14 cellular contexts compared by ENCODE assay signal in genomic region chr3:53181024-53181371, GRCh38. TPM values are rescaled to one million over a fixed set of nuclear protein-coding genes. Genes with fewer than 3 reads are reported as not detected.
DNase-seq lines count a peak whose midpoint lies in the region; ATAC-seq and TF ChIP-seq lines count a peak whose summit lies in the region.
"Had no signal": no experiment of that assay in that cellular context is flagged by ENCODE, and none has a peak within 500 bp of the region (broad histone marks: within the 10 kb centered on the region; RNA-seq: fewer than 3 reads in every experiment).

No MANE protein-coding gene starts in this region.

- H3K4me1 ChIP-seq in transverse colon (no peaks in the 10 kb centered on the region), left ventricle myocardium inferior (no peaks in the 10 kb centered on the region)
- H3K4me1 ChIP-seq: colonic mucosa had no signal

- H3K27me3 ChIP-seq in transverse colon (no peaks in the 10 kb centered on the region), left ventricle myocardium inferior (ENCODE audit: low read depth) (no peaks in the 10 kb centered on the region)
- H3K27me3 ChIP-seq: colonic mucosa had no signal

- peak overlapping the region in 1 of 4 donors; percentile 46 for H3K27ac ChIP-seq in transverse colon
- H3K27ac ChIP-seq in left ventricle myocardium inferior (replicated peaks): no peak overlapping the region
- H3K27ac ChIP-seq: colonic mucosa, thoracic aorta had no signal

- TF ChIP-seq CTCF in CD14-positive monocyte (IDR thresholded peaks at IDR 0.05) (no peak), transverse colon (IDR thresholded peaks at IDR 0.05) (no peak), left ventricle myocardium inferior (IDR thresholded peaks at IDR 0.05; ENCODE audit: borderline replicate concordance) (no peak)

- TF ChIP-seq EP300 in transverse colon (IDR thresholded peaks at IDR 0.05; ENCODE audit: low read depth): no peak

- H3K9me3 ChIP-seq in transverse colon: no peaks in the 10 kb centered on the region
- H3K9me3 ChIP-seq in left ventricle myocardium inferior (replicated peaks): no peaks in the 10 kb centered on the region
- H3K9me3 ChIP-seq: colonic mucosa, thoracic aorta had no signal

- in situ Hi-C loops in transverse colon (cut with MboI; ENCODE audit: low pct_ligation_motif_present in 1 of 4, low pct_unique_long_range_greater_than_20kb in 1 of 4, low sequenced_read_pairs in 3 of 4): no loop called here

- peak overlapping the region in 6 of 7 donors; percentile 69 to 87 (median 74) for H3K27ac Mint-ChIP-seq in CD14-positive monocyte
- H3K27ac Mint-ChIP-seq: activated CD4-positive, alpha-beta T cell treated with anti-CD3 and anti-CD28 coated beads for 36 hours; progenitor cell of endocrine pancreas had no signal

- TF ChIP-seq POLR2A in transverse colon (IDR thresholded peaks at IDR 0.05): no peak

- no peak overlapping the region for H3K4me3 ChIP-seq in transverse colon
- H3K4me3 ChIP-seq in left ventricle myocardium inferior: no peak overlapping the region
- H3K4me3 ChIP-seq: colonic mucosa, thoracic aorta had no signal

- H3K27me3 Mint-ChIP-seq in CD14-positive monocyte (ENCODE audit: low read depth in 3 of 3): no peaks in the 10 kb centered on the region
- H3K27me3 Mint-ChIP-seq: activated CD4-positive, alpha-beta T cell treated with anti-CD3 and anti-CD28 coated beads for 36 hours; progenitor cell of endocrine pancreas had no signal

- peak; percentile 25 for ATAC-seq in GM19438 (IDR thresholded peaks at IDR 0.05; ENCODE audit: low read depth, unreplicated experiment)
- ATAC-seq in HG02840 (IDR thresholded peaks at IDR 0.05; ENCODE audit: low FRiP score, unreplicated experiment): peak; percentile 27
- ATAC-seq in HG03521 (IDR thresholded peaks at IDR 0.05; ENCODE audit: unreplicated experiment): peak; percentile 9
- ATAC-seq: activated CD4-positive, alpha-beta T cell treated with anti-CD3 and anti-CD28 coated beads for 36 hours had no signal

- no peaks in the 10 kb centered on the region for H3K9me3 Mint-ChIP-seq in CD14-positive monocyte

- H3K36me3 ChIP-seq in transverse colon (peaks cover 0 to 53% (median 12%) of the 10 kb centered on the region in 4 donors), left ventricle myocardium inferior (peaks cover 63% of the 10 kb centered on the region)

- 85% methylated on average over 4 of the region's 4 CpGs; no CpG with 5 or more reads in 1 of the 2 donors for WGBS in transverse colon (ENCODE audit: low coverage in 1 of 2), 2 donors

- no peak overlapping the region for H3K4me3 Mint-ChIP-seq in CD14-positive monocyte
- H3K4me3 Mint-ChIP-seq: activated CD4-positive, alpha-beta T cell treated with anti-CD3 and anti-CD28 coated beads for 36 hours had no signal

- H3K36me3 Mint-ChIP-seq in CD14-positive monocyte: peaks cover 80 to 97% of the 10 kb centered on the region in 2 donors

- DNase-seq in CD14-positive monocyte (ENCODE audit: low spot score) (no peak), DMS79 treated with DMSO at 0.1 percent for 48 hours (lab: John Stamatoyannopoulos, UW) (no peak), transverse colon (no peak), AG08395 (ENCODE audit: low spot score) (no peak), left ventricle myocardium inferior (no peak)
- DNase-seq: activated CD4-positive, alpha-beta T cell treated with anti-CD3 and anti-CD28 coated beads for 36 hours; colonic mucosa; DMS 273 treated with DMSO at 0.1 percent for 48 hours; NCI-H2227 treated with DMSO at 0.1 percent for 48 hours had no signal

- peaks cover 44% of the 10 kb centered on the region for H3K4me1 Mint-ChIP-seq in CD14-positive monocyte
- H3K4me1 Mint-ChIP-seq: activated CD4-positive, alpha-beta T cell treated with anti-CD3 and anti-CD28 coated beads for 36 hours had no signal

- intact Hi-C loops in CD14-positive monocyte (cut with micrococcal nuclease): loop anchor here in 1 of 2 donors (5.0 kb wide), 1 partner anchor 49 kb away; the partner anchor contains the start of gene RFT1
- intact Hi-C loops in transverse colon (cut with DNase I; ENCODE audit: low total_unique reads): no loop called here
- intact Hi-C loops in left ventricle myocardium inferior (cut with micrococcal nuclease): no loop called here

RNA-seq across cellular contexts. Expression of gene PRKCD, which starts 20.0 kb away (rescaled TPM):
- 100 to 1,000 TPM; 123 to 158 TPM for polyA plus RNA-seq in CD14-positive monocyte
- 10 to 100 TPM; 43.8 to 78.9 (median 55.9) TPM for total RNA-seq in transverse colon
- total RNA-seq in left ventricle myocardium inferior: 13.6 TPM

RNA-seq across cellular contexts. Expression of gene RFT1, which starts 50.8 kb away (rescaled TPM):
- 10 to 100 TPM; 25.6 to 34.9 TPM for polyA plus RNA-seq in CD14-positive monocyte
- total RNA-seq in transverse colon (10 to 100 TPM in 1 of 4 donors, 1 to 10 TPM in 3; 2.2 to 10.3 (median 8.5) TPM), left ventricle myocardium inferior (9.4 TPM)
